Comparison of ENCODE assay signal across 16 cellular contexts in genomic region chr14:104777808-104778249, GRCh38. TPM values are rescaled to one million over a fixed set of nuclear protein-coding genes. Genes with fewer than 3 reads are reported as not detected.
A peak's percentile ranks its signal among the peaks of the same experiment; 100 is the strongest.
DNase-seq lines count a peak whose midpoint lies in the region; ATAC-seq, FAIRE-seq and TF ChIP-seq lines count a peak whose summit lies in the region.
"Had no signal": no experiment of that assay in that cellular context is flagged by ENCODE, and none has a peak within 500 bp of the region (broad histone marks: within the 10 kb centered on the region; RNA-seq: fewer than 3 reads in every experiment).

No MANE protein-coding gene starts in this region.

- no peak overlapping the region for H4K91ac ChIP-seq in neuronal stem cell (ENCODE audit: low read depth, low read length, poor library complexity)

- H3K14ac ChIP-seq in neuronal stem cell (ENCODE audit: low read length), result no peak overlapping the region

- no peak for FAIRE-seq in RCC 7860 (lab: Jason Lieb, UNC)
- FAIRE-seq: A204.1, GM18507 had no signal

- no peaks in the 10 kb centered on the region for H3K79me2 ChIP-seq in smooth muscle cell (ENCODE audit: low read depth)

- no peak overlapping the region for H3K4me3 Mint-ChIP-seq in activated T-cell treated with anti-CD3 and anti-CD28 coated beads, Interleukin-2, amount 50 U/mL, for 24 hours
- H3K4me3 Mint-ChIP-seq in central memory CD8-positive, alpha-beta T cell, result no peak overlapping the region
- H3K4me3 Mint-ChIP-seq: B cell; CD4-positive, alpha-beta T cell; GM23338 had no signal

- POLR2A ChIA-PET in HEK293 (lab: Yijun Ruan, JAX), result no interaction called here

- no peak overlapping the region for H4K8ac ChIP-seq in neuronal stem cell (ENCODE audit: low read depth, low read length)

- H3K9me3 Mint-ChIP-seq in activated T-cell treated with anti-CD3 and anti-CD28 coated beads, Interleukin-2, amount 50 U/mL, for 24 hours, result no peaks in the 10 kb centered on the region
- H3K9me3 Mint-ChIP-seq in central memory CD8-positive, alpha-beta T cell, result no peaks in the 10 kb centered on the region
- H3K9me3 Mint-ChIP-seq: CD4-positive, alpha-beta T cell; GM23338 had no signal

- H2BK120ac ChIP-seq in neuronal stem cell (ENCODE audit: low read depth, low read length), result no peak overlapping the region

- H3K4me3 ChIP-seq in HEK293 (ENCODE audit: low read depth, low read length), result no peak overlapping the region
- no peak overlapping the region for H3K4me3 ChIP-seq in neuronal stem cell (ENCODE audit: low read length in 2 of 2)
- H3K4me3 ChIP-seq in smooth muscle cell, result no peak overlapping the region
- H3K4me3 ChIP-seq: GM23338 had no signal

- ATAC-seq in central memory CD8-positive, alpha-beta T cell (replicated peaks; ENCODE audit: extremely low read depth, poor library complexity, severe bottlenecking), result no peak

- H3K27me3 ChIP-seq in neuronal stem cell (ENCODE audit: control insufficient read depth in 3 of 3, insufficient read depth in 3 of 3, low read depth in 1 of 3, low read length in 3 of 3) (no peaks in the 10 kb centered on the region), smooth muscle cell (ENCODE audit: low read depth) (no peaks in the 10 kb centered on the region)

- TF ChIP-seq CTCF in HEK293 (tag by site-specific recombination; IDR thresholded peaks at IDR 0.05), result no peak
- TF ChIP-seq CTCF in smooth muscle cell (IDR thresholded peaks at IDR 0.05; ENCODE audit: borderline replicate concordance, insufficient read depth, poor library complexity, severe bottlenecking), result no peak

- H4K20me1 ChIP-seq in smooth muscle cell (ENCODE audit: low read depth), result peaks cover 75% of the 10 kb centered on the region

- no peak overlapping the region for H3K4ac ChIP-seq in neuronal stem cell (ENCODE audit: low read length)

- no peaks in the 10 kb centered on the region for H3F3A ChIP-seq in smooth muscle cell (ENCODE audit: low read depth)

- H3K18ac ChIP-seq in neuronal stem cell (ENCODE audit: low read length), result no peak overlapping the region

- no peak for DNase-seq in activated T-cell treated with anti-CD3 and anti-CD28 coated beads, Interleukin-2, amount 50 U/mL, for 24 hours
- no peak for DNase-seq in activated T-cell treated with anti-CD3 and anti-CD28 coated beads, Interleukin-2, amount 50 U/mL, for 1 hour
- DNase-seq in central memory CD8-positive, alpha-beta T cell (ENCODE audit: low spot score in 2 of 2), result no peak
- DNase-seq in neuronal stem cell (ENCODE audit: low spot score) (no peak), kidney glomerular epithelial cell (lab: John Stamatoyannopoulos, UW) (no peak), RCC 7860 (ENCODE audit: low spot score) (no peak), smooth muscle cell (lab: John Stamatoyannopoulos, UW; ENCODE audit: unreplicated experiment) (no peak)
- DNase-seq: C1 segment of cervical spinal cord; Calu3; CD4-positive, alpha-beta T cell; DMS 273 treated with DMSO at 0.1 percent for 48 hours had no signal

- H3K27me3 Mint-ChIP-seq in activated T-cell treated with anti-CD3 and anti-CD28 coated beads, Interleukin-2, amount 50 U/mL, for 24 hours, result no peaks in the 10 kb centered on the region
- no peaks in the 10 kb centered on the region for H3K27me3 Mint-ChIP-seq in central memory CD8-positive, alpha-beta T cell
- H3K27me3 Mint-ChIP-seq: B cell; CD4-positive, alpha-beta T cell had no signal

- H3K27ac ChIP-seq in HEK293 (ENCODE audit: extremely low read depth, low read depth, low read length), result no peak overlapping the region
- no peak overlapping the region for H3K27ac ChIP-seq in neuronal stem cell (replicated peaks; ENCODE audit: low read length)
- H3K27ac ChIP-seq in smooth muscle cell (ENCODE audit: low read depth), result no peak overlapping the region

- CTCF ChIA-PET in HEK293 (lab: Yijun Ruan, JAX), result no interaction called here

- H3K9me3 ChIP-seq in HEK293 (ENCODE audit: control insufficient read depth, insufficient read depth, low read depth, low read length) (no peaks in the 10 kb centered on the region), neuronal stem cell (replicated peaks in 1 of 2; ENCODE audit: control insufficient read depth in 2 of 2, insufficient read depth in 1 of 2, low read depth in 1 of 2, low read length in 2 of 2) (peaks cover 0 to 2% of the 10 kb centered on the region in 2 donors), smooth muscle cell (replicated peaks; ENCODE audit: low read depth) (no peaks in the 10 kb centered on the region)

- no peak overlapping the region for H2AK5ac ChIP-seq in neuronal stem cell (ENCODE audit: low read depth, low read length)

- H3K79me1 ChIP-seq in neuronal stem cell (ENCODE audit: low read depth, low read length), result peaks cover 15% of the 10 kb centered on the region

- no CpG with 5 or more reads among the region's 15 CpGs for WGBS in neuronal stem cell (ENCODE audit: extremely low coverage in 2 of 2, insufficient read length in 2 of 2, insufficient replicate concordance in 1 of 2), 2 donors
- WGBS in smooth muscle cell (ENCODE audit: low lambda C conversion rate), result 81% methylated on average over 6 of the region's 15 CpGs

- H2BK15ac ChIP-seq in neuronal stem cell (ENCODE audit: low read length), result no peak overlapping the region

- H3K36me3 Mint-ChIP-seq in activated T-cell treated with anti-CD3 and anti-CD28 coated beads, Interleukin-2, amount 50 U/mL, for 24 hours (ENCODE audit: low read depth), result peaks cover 53% of the 10 kb centered on the region
- peaks cover 16% of the 10 kb centered on the region for H3K36me3 Mint-ChIP-seq in central memory CD8-positive, alpha-beta T cell (ENCODE audit: insufficient read depth)

- peaks cover 0 to 91% of the 10 kb centered on the region in 2 experiments; a peak in 2 of 3 replicates for H3K36me3 ChIP-seq in HEK293 (ENCODE audit: control insufficient read depth in 2 of 2, insufficient read depth in 1 of 2, low read length in 2 of 2)
- H3K36me3 ChIP-seq in neuronal stem cell (replicated peaks in 1 of 2; ENCODE audit: control insufficient read depth in 2 of 2, insufficient read depth in 2 of 2, low read length in 2 of 2), result peaks cover 28 to 57% of the 10 kb centered on the region in 2 donors
- H3K36me3 ChIP-seq in smooth muscle cell (ENCODE audit: low read depth), result no peaks in the 10 kb centered on the region

- no peak overlapping the region for H2BK12ac ChIP-seq in neuronal stem cell (ENCODE audit: low read length)

- peak overlapping the region; percentile 80 for H3K23ac ChIP-seq in neuronal stem cell (ENCODE audit: low read depth, low read length, poor library complexity)

- H3K27ac Mint-ChIP-seq in activated T-cell treated with anti-CD3 and anti-CD28 coated beads, Interleukin-2, amount 50 U/mL, for 24 hours, result peak overlapping the region; percentile 44
- peak overlapping the region; percentile 77 for H3K27ac Mint-ChIP-seq in central memory CD8-positive, alpha-beta T cell (ENCODE audit: low read depth)
- H3K27ac Mint-ChIP-seq: B cell; CD4-positive, alpha-beta T cell; GM23338 had no signal

- peak overlapping the region; percentile 24 for H2BK5ac ChIP-seq in neuronal stem cell (ENCODE audit: low read length)

- H3K4me1 Mint-ChIP-seq in activated T-cell treated with anti-CD3 and anti-CD28 coated beads, Interleukin-2, amount 50 U/mL, for 24 hours (ENCODE audit: low read depth), result no peaks in the 10 kb centered on the region
- H3K4me1 Mint-ChIP-seq in central memory CD8-positive, alpha-beta T cell, result no peaks in the 10 kb centered on the region
- H3K4me1 Mint-ChIP-seq: B cell, GM23338 had no signal

- peak overlapping the region; percentile 18 for H2AFZ ChIP-seq in neuronal stem cell (ENCODE audit: low read length)
- no peak overlapping the region for H2AFZ ChIP-seq in smooth muscle cell (ENCODE audit: low read depth)
- H2AFZ ChIP-seq: GM23338 had no signal

- H3K4me2 ChIP-seq in neuronal stem cell (ENCODE audit: insufficient read depth, low read length, poor library complexity, severe bottlenecking) (no peak overlapping the region), smooth muscle cell (no peak overlapping the region)
- H3K4me2 ChIP-seq: GM23338 had no signal

- H3K9ac ChIP-seq in neuronal stem cell (ENCODE audit: low read depth, low read length, poor library complexity), result peak overlapping the region; percentile 60
- H3K9ac ChIP-seq in smooth muscle cell (ENCODE audit: low read depth), result no peak overlapping the region

- H3K4me1 ChIP-seq in HEK293 (ENCODE audit: control insufficient read depth, insufficient read depth, low read length) (no peaks in the 10 kb centered on the region), neuronal stem cell (ENCODE audit: control insufficient read depth in 2 of 2, insufficient read depth in 1 of 2, low read depth in 1 of 2, low read length in 2 of 2) (peaks cover 0 to 24% of the 10 kb centered on the region in 2 donors), smooth muscle cell (ENCODE audit: low read depth) (no peaks in the 10 kb centered on the region)

TF ChIP-seq in HEK293, 187 proteins besides CTCF, POLR2A, EP300 and RAD21:
- TF ChIP-seq HIC1 (tag by site-specific recombination; IDR thresholded peaks at IDR 0.05) (0 out of 2 replicates have a peak, but pooled peaks have one; percentile 14), KLF1 (tag by site-specific recombination; IDR thresholded peaks at IDR 0.05) (no peak)

RNA-seq across cellular contexts. Expression of gene AKT1, which starts 17.7 kb away (rescaled TPM):
- polyA plus RNA-seq in neuronal stem cell (2013, experiment 1 of 2), result 84.4 TPM
- 82.3 TPM for polyA plus RNA-seq in neuronal stem cell (2013, experiment 2 of 2)
- total RNA-seq in smooth muscle cell, result 93.7 and 99.9 TPM in 2 replicates
- 179 and 189 TPM in 2 replicates for polyA plus RNA-seq in smooth muscle cell

RNA-seq across cellular contexts. Expression of gene ZBTB42, which starts 23.1 kb away (rescaled TPM):
- polyA plus RNA-seq in neuronal stem cell (2013, experiment 1 of 2), result 0.95 TPM
- polyA plus RNA-seq in neuronal stem cell (2013, experiment 2 of 2), result 0.87 TPM
- 1.6 and 4.2 TPM in 2 replicates for total RNA-seq in smooth muscle cell
- 0.72 and 1.1 TPM in 2 replicates for polyA plus RNA-seq in smooth muscle cell

RNA-seq across cellular contexts. Expression of gene SIVA1, which starts 24.9 kb away (rescaled TPM):
- 109 TPM for polyA plus RNA-seq in neuronal stem cell (2013, experiment 1 of 2)
- 114 TPM for polyA plus RNA-seq in neuronal stem cell (2013, experiment 2 of 2)
- total RNA-seq in smooth muscle cell, result 78.5 and 155 TPM in 2 replicates
- 118 and 133 TPM in 2 replicates for polyA plus RNA-seq in smooth muscle cell

RNA-seq across cellular contexts. Expression of gene ADSS1, which starts 53.8 kb away (rescaled TPM):
- 23.8 TPM for polyA plus RNA-seq in neuronal stem cell (2013, experiment 1 of 2)
- 21.4 TPM for polyA plus RNA-seq in neuronal stem cell (2013, experiment 2 of 2)
- 6.0 and 43.0 TPM in 2 replicates for total RNA-seq in smooth muscle cell
- 7.8 and 9.3 TPM in 2 replicates for polyA plus RNA-seq in smooth muscle cell
